Comparison of ENCODE assay signal across 31 cellular contexts in the genomic region with DNA sequence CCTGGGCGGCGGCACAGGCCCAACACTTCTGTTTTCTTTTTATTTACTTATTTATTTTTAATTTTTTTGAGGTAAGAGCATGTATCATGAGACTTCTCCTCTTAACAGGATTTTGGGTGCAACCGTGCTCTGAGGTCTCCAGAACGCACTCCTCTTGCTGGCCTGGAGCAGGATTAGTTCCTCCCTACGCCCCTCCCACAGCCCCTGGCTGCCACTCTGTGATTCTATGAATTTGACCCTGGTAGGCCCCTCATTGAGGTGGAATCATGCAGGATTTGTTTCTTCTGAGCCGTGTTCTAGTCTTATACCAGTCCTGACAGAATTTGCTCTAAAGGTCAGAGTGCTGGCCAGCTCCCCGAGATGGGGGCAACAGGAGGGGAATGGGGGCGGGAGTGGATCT.
DNase-seq lines count a peak whose midpoint lies in the region; ATAC-seq and TF ChIP-seq lines count a peak whose summit lies in the region.
"Had no signal": no experiment of that assay in that cellular context is flagged by ENCODE, and none has a peak within 500 bp of the region (broad histone marks: within the 10 kb centered on the region; RNA-seq: fewer than 3 reads in every experiment).

No MANE protein-coding gene starts in this region.

- TF ChIP-seq CTCF in natural killer cell (IDR thresholded peaks at IDR 0.05): no peak
- TF ChIP-seq CTCF in brain (conservative IDR thresholded peaks at IDR 0.05): no peak
- TF ChIP-seq CTCF in osteoblast (IDR thresholded peaks at IDR 0.05; ENCODE audit: extremely low read depth, low read depth, low read length): no peak

- intact Hi-C loops in natural killer cell (cut with micrococcal nuclease): no loop called here

- no peak overlapping the region for H3K4me3 ChIP-seq in osteoblast (ENCODE audit: insufficient read depth, low read length)
- H3K4me3 ChIP-seq: cardiac muscle cell, lower lobe of right lung, smooth muscle cell, uterus had no signal

- no peaks in the 10 kb centered on the region for H3K36me3 Mint-ChIP-seq in natural killer cell treated with Interleukin-12 subunit alpha and Interleukin-12 subunit beta and Interleukin-15 and Interleukin-18, amount 100 ng/mL, for 72 hours
- H3K36me3 Mint-ChIP-seq in natural killer cell (peaks cover 7% of the 10 kb centered on the region), brain (peaks cover 16% of the 10 kb centered on the region)
- H3K36me3 Mint-ChIP-seq: activated naive CD4-positive, alpha-beta T cell treated with anti-CD3 and anti-CD28 coated beads, Interleukin-2, amount 50 U/mL, for 72 hours; CD8-positive, alpha-beta T cell; IgD-negative memory B cell had no signal

- DNase-seq in natural killer cell treated with Interleukin-12 subunit alpha and Interleukin-12 subunit beta and Interleukin-15 and Interleukin-18, amount 100 ng/mL, for 72 hours (ENCODE audit: low spot score): peak; percentile 48
- DNase-seq in natural killer cell: no peak
- DNase-seq in osteoblast (ENCODE audit: insufficient read length, low spot score, missing footprints): peak; percentile 26
- no peak for DNase-seq in NCI-H2029 (lab: John Stamatoyannopoulos, UW)
- no peak for DNase-seq in SIG-M5 treated with dmso at 0.1 percent for 504 hours (lab: John Stamatoyannopoulos, UW; ENCODE audit: unreplicated experiment)
- DNase-seq in SHP77 treated with DMSO at 0.1 percent for 48 hours (lab: John Stamatoyannopoulos, UW): no peak
- no peak for DNase-seq in hepatic stellate cell (ENCODE audit: low spot score)
- DNase-seq: activated CD4-positive, alpha-beta T cell treated with anti-CD3 and anti-CD28 coated beads for 4 hours; activated CD8-positive, alpha-beta memory T cell treated with anti-CD3 and anti-CD28 coated beads for 24 hours; activated T-cell treated with anti-CD3 and anti-CD28 coated beads for 4 hours; anterior cingulate cortex; CD8-positive, alpha-beta T cell; NCI-H1436 treated with DMSO at 0.1 percent for 48 hours; NCI-H2107; NCI-H446; NCI-H774; nephron progenitor cell; stimulated activated CD4-positive, alpha-beta T cell treated with anti-CD3 and anti-CD28 coated beads, Interleukin-1b, Interleukin-23, amount 100 ng/mL, for 48 hours; stimulated activated naive CD4-positive, alpha-beta T cell treated with Interleukin-2 at 50 U/mL for 16 hours had no signal

- no peaks in the 10 kb centered on the region for H3K4me1 Mint-ChIP-seq in natural killer cell treated with Interleukin-12 subunit alpha and Interleukin-12 subunit beta and Interleukin-15 and Interleukin-18, amount 100 ng/mL, for 72 hours (ENCODE audit: low read depth in 2 of 2)
- no peaks in the 10 kb centered on the region for H3K4me1 Mint-ChIP-seq in natural killer cell
- peaks cover 39% of the 10 kb centered on the region for H3K4me1 Mint-ChIP-seq in brain
- H3K4me1 Mint-ChIP-seq: IgD-negative memory B cell had no signal

- H3K79me2 ChIP-seq in osteoblast (ENCODE audit: insufficient read depth, low read length): no peaks in the 10 kb centered on the region
- H3K79me2 ChIP-seq: parathyroid adenoma had no signal

- no peak overlapping the region for H3K27ac ChIP-seq in osteoblast (ENCODE audit: low read depth, low read length)
- H3K27ac ChIP-seq: cardiac muscle cell, lower lobe of right lung, parathyroid adenoma, RWPE1, uterus, VCaP had no signal

- H3K9me3 Mint-ChIP-seq in natural killer cell treated with Interleukin-12 subunit alpha and Interleukin-12 subunit beta and Interleukin-15 and Interleukin-18, amount 100 ng/mL, for 72 hours: no peaks in the 10 kb centered on the region
- H3K9me3 Mint-ChIP-seq in natural killer cell (peaks cover 0 to 3% of the 10 kb centered on the region in 2 donors), brain (peaks cover 20 to 42% (median 39%) of the 10 kb centered on the region in 5 experiments)

- H3K4me2 ChIP-seq in osteoblast (ENCODE audit: insufficient read depth, low read length): no peak overlapping the region
- H3K4me2 ChIP-seq: smooth muscle cell had no signal

- H3K27me3 Mint-ChIP-seq in natural killer cell treated with Interleukin-12 subunit alpha and Interleukin-12 subunit beta and Interleukin-15 and Interleukin-18, amount 100 ng/mL, for 72 hours: peaks cover 18 to 24% of the 10 kb centered on the region in 2 donors
- H3K27me3 Mint-ChIP-seq in natural killer cell (ENCODE audit: low read depth in 2 of 2): peaks cover 14 to 15% of the 10 kb centered on the region in 2 donors
- peaks cover 11% of the 10 kb centered on the region for H3K27me3 Mint-ChIP-seq in brain

- H4K20me1 ChIP-seq in osteoblast (ENCODE audit: insufficient read depth, low read length): no peaks in the 10 kb centered on the region

- ATAC-seq in natural killer cell treated with Interleukin-12 subunit alpha and Interleukin-12 subunit beta and Interleukin-15 and Interleukin-18, amount 100 ng/mL, for 72 hours: no peak
- no peak for ATAC-seq in natural killer cell
- ATAC-seq: activated naive CD4-positive, alpha-beta T cell treated with anti-CD3 and anti-CD28 coated beads, Interleukin-2, amount 50 U/mL, for 72 hours; CD8-positive, alpha-beta T cell had no signal

- H3K4me3 Mint-ChIP-seq in natural killer cell treated with Interleukin-12 subunit alpha and Interleukin-12 subunit beta and Interleukin-15 and Interleukin-18, amount 100 ng/mL, for 72 hours: no peak overlapping the region
- H3K4me3 Mint-ChIP-seq in natural killer cell (no peak overlapping the region), brain (peak overlapping the region in 1 of 5 experiments; percentile 22)
- H3K4me3 Mint-ChIP-seq: CD8-positive, alpha-beta T cell; IgD-negative memory B cell; nephron progenitor cell; T-helper 2 cell treated with Interferon-gamma antibody and Interleukin-4, amounts not matched to agents 5 μg/mL and 100 μg/mL, for 36 hours had no signal

- no peak overlapping the region for H2AFZ ChIP-seq in osteoblast (ENCODE audit: low read length)
- H2AFZ ChIP-seq: parathyroid adenoma had no signal

- H3K36me3 ChIP-seq in osteoblast (ENCODE audit: insufficient read depth, low read length): no peaks in the 10 kb centered on the region
- H3K36me3 ChIP-seq: cardiac muscle cell, lower lobe of right lung, uterus had no signal

- H3K27me3 ChIP-seq in osteoblast (ENCODE audit: insufficient read depth, low read length): peaks cover 4% of the 10 kb centered on the region
- H3K27me3 ChIP-seq: cardiac muscle cell, uterus had no signal

- H3K9me3 ChIP-seq in osteoblast (ENCODE audit: low read depth, low read length): no peaks in the 10 kb centered on the region
- H3K9me3 ChIP-seq: lower lobe of right lung had no signal

- H3K27ac Mint-ChIP-seq in natural killer cell treated with Interleukin-12 subunit alpha and Interleukin-12 subunit beta and Interleukin-15 and Interleukin-18, amount 100 ng/mL, for 72 hours: no peak overlapping the region
- H3K27ac Mint-ChIP-seq in natural killer cell: no peak overlapping the region
- H3K27ac Mint-ChIP-seq in brain: peak overlapping the region in 3 of 5 experiments; percentile 46 to 80 (median 76)
- H3K27ac Mint-ChIP-seq: activated naive CD4-positive, alpha-beta T cell treated with anti-CD3 and anti-CD28 coated beads, Interleukin-2, amount 50 U/mL, for 72 hours; activated T-helper 2 cell treated with anti-CD3 and anti-CD28 coated beads, Interferon-gamma antibody, Interleukin-2, Interleukin-4, amounts not matched to agents 10 μg/mL and 5 μg/mL and 100 μg/mL, durations not matched to agents 14 hours and 24 hours and 36 hours; CD8-positive, alpha-beta T cell; IgD-negative memory B cell; nephron progenitor cell; T-helper 2 cell treated with Interferon-gamma antibody and Interleukin-4, amounts not matched to agents 5 μg/mL and 100 μg/mL, for 36 hours had no signal

- peaks cover 13% of the 10 kb centered on the region for H3K4me1 ChIP-seq in osteoblast (ENCODE audit: insufficient read depth, low read length)
- H3K4me1 ChIP-seq: lower lobe of right lung, parathyroid adenoma, uterus had no signal

Comparison
In these comparisons a context has a peak if more than half of its experiments do, and no peak if none do; other contexts are left out.
1. DNase-seq: peak in natural killer cell treated with Interleukin-12 subunit alpha and Interleukin-12 subunit beta and Interleukin-15 and Interleukin-18, amount 100 ng/mL, for 72 hours (single experiment) and osteoblast (single experiment); none in natural killer cell (single experiment), NCI-H2029 (single experiment), SIG-M5 treated with dmso at 0.1 percent for 504 hours (single experiment), SHP77 treated with DMSO at 0.1 percent for 48 hours (single experiment) and hepatic stellate cell (single experiment).
2. H3K27ac Mint-ChIP-seq: peak in brain (3 of 5); none in natural killer cell treated with Interleukin-12 subunit alpha and Interleukin-12 subunit beta and Interleukin-15 and Interleukin-18, amount 100 ng/mL, for 72 hours (0 of 2) and natural killer cell (0 of 2).